Comparison of ENCODE assay signal across 8 cellular contexts in the genomic region with DNA sequence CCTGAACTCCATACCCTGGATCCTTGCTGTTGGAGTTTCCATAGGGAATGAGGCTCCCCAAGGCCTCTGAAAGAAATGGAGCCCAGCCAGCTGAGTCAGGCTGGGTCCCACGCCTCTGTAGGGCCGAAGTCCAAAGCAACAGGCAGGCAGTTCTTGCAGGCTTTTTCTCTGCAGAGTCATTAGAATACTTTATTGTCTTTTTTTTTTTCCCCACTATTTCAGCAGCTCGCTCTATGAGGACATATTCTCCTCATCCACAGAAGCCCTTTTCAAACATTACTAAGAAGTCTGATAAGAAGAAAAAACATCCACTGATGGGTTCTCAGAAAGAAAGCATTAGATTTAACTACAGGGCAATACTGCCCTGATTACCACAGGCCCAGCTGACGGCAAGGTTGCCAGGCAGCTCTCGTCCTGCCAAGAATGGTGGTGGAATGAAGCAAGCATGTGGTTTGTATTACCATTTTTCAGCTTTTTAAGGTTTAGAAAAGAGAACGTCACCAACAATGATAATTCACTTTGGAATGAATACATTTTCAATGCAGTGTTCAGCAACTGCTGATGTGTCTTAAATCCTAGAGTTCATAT.
DNase-seq lines count a peak whose midpoint lies in the region; ATAC-seq, FAIRE-seq and TF ChIP-seq lines count a peak whose summit lies in the region.

No MANE protein-coding gene starts in this region.

- no peaks in the 10 kb centered on the region for H3K27me3 Mint-ChIP-seq in MCF 10A (ENCODE audit: insufficient read depth, unreplicated experiment)
- H3K27me3 Mint-ChIP-seq in naive thymus-derived CD4-positive, alpha-beta T cell: peaks cover 0 to 17% (median 8%) of the 10 kb centered on the region in 5 donors

- peak; percentile 73 for ATAC-seq in left lung
- ATAC-seq in naive thymus-derived CD4-positive, alpha-beta T cell: no peak

- H3K27ac ChIP-seq in left lung: peak overlapping the region; percentile 64 to 74
- H3K27ac ChIP-seq in naive thymus-derived CD4-positive, alpha-beta T cell (ENCODE audit: low read depth, low read length): no peak overlapping the region

- FAIRE-seq in HTR-8/SVneo (lab: Jason Lieb, UNC): peak; percentile 4

- H3K36me3 Mint-ChIP-seq in MCF 10A (ENCODE audit: insufficient read depth, unreplicated experiment): no peaks in the 10 kb centered on the region
- no peaks in the 10 kb centered on the region for H3K36me3 Mint-ChIP-seq in naive thymus-derived CD4-positive, alpha-beta T cell

- H3K36me3 ChIP-seq in left lung: no peaks in the 10 kb centered on the region
- H3K36me3 ChIP-seq in naive thymus-derived CD4-positive, alpha-beta T cell (ENCODE audit: control insufficient read depth in 2 of 3, insufficient read depth in 3 of 3, low read length in 3 of 3): no peaks in the 10 kb centered on the region

- H3K27ac Mint-ChIP-seq in MCF 10A (ENCODE audit: low read depth, unreplicated experiment): peak overlapping the region; percentile 92
- no peak overlapping the region for H3K27ac Mint-ChIP-seq in naive thymus-derived CD4-positive, alpha-beta T cell

- no peak for DNase-seq in HTR-8/SVneo (ENCODE audit: insufficient read length, low spot score)
- peak; percentile 82 for DNase-seq in MCF 10A (ENCODE audit: unreplicated experiment)
- peak in 1 of 2 donors; percentile 65 for DNase-seq in left lung
- DNase-seq in superior temporal gyrus (ENCODE audit: extremely low spot score): peak; percentile 68
- DNase-seq in NCI-H2227 treated with DMSO at 0.1 percent for 48 hours (lab: John Stamatoyannopoulos, UW): no peak
- no peak for DNase-seq in NCI-H187 (lab: John Stamatoyannopoulos, UW)
- DNase-seq in activated CD4-positive, alpha-beta T cell treated with anti-CD3 and anti-CD28 coated beads for 48 hours: no peak
- no peak for DNase-seq in naive thymus-derived CD4-positive, alpha-beta T cell

- CTCF ChIA-PET in MCF 10A (lab: Yijun Ruan, JAX): interaction anchor here (0.7 kb wide), 1 partner anchor 107 kb away, joined by 3 read pairs; no protein-coding TSS in a partner anchor
- CTCF ChIA-PET in naive thymus-derived CD4-positive, alpha-beta T cell (lab: Charles Lee): no interaction called here

- H3K9me3 ChIP-seq in left lung: no peaks in the 10 kb centered on the region
- no peaks in the 10 kb centered on the region for H3K9me3 ChIP-seq in naive thymus-derived CD4-positive, alpha-beta T cell (ENCODE audit: control insufficient read depth in 2 of 3, low read length in 3 of 3)

- no peak for TF ChIP-seq CTCF in MCF 10A (IDR thresholded peaks at IDR 0.05; ENCODE audit: unreplicated experiment)
- no peak for TF ChIP-seq CTCF in left lung (IDR thresholded peaks at IDR 0.05)

- peaks cover 12 to 15% of the 10 kb centered on the region in 2 donors for H3K4me1 ChIP-seq in left lung
- H3K4me1 ChIP-seq in naive thymus-derived CD4-positive, alpha-beta T cell (ENCODE audit: control insufficient read depth in 2 of 2, insufficient read depth in 2 of 2, low read length in 2 of 2): no peaks in the 10 kb centered on the region

- no peaks in the 10 kb centered on the region for H3K27me3 ChIP-seq in left lung
- H3K27me3 ChIP-seq in naive thymus-derived CD4-positive, alpha-beta T cell (ENCODE audit: control insufficient read depth in 2 of 2, insufficient read depth in 2 of 2, low read length in 2 of 2): no peaks in the 10 kb centered on the region

- peaks cover 3% of the 10 kb centered on the region for H3K9me3 Mint-ChIP-seq in MCF 10A (ENCODE audit: unreplicated experiment)
- H3K9me3 Mint-ChIP-seq in naive thymus-derived CD4-positive, alpha-beta T cell: peaks cover 0 to 2% (median 0%) of the 10 kb centered on the region in 11 donors

- peaks cover 16% of the 10 kb centered on the region for H3K4me1 Mint-ChIP-seq in MCF 10A (ENCODE audit: insufficient read depth, unreplicated experiment)
- peaks cover 0 to 4% (median 0%) of the 10 kb centered on the region in 7 donors for H3K4me1 Mint-ChIP-seq in naive thymus-derived CD4-positive, alpha-beta T cell

- intact Hi-C loops in MCF 10A (cut with micrococcal nuclease) (loop anchor here (1.0 kb wide), 1 partner anchor 223 kb away; no protein-coding TSS in a partner anchor), left lung (cut with DNase I) (no loop called here)
- intact Hi-C loops in naive thymus-derived CD4-positive, alpha-beta T cell (cut with micrococcal nuclease): no loop called here

- H3K4me3 Mint-ChIP-seq in MCF 10A (ENCODE audit: unreplicated experiment): peak overlapping the region; percentile 37
- no peak overlapping the region for H3K4me3 Mint-ChIP-seq in naive thymus-derived CD4-positive, alpha-beta T cell

- no TSS peak for BruUV-seq in MCF 10A (replicated peaks; lab: Mats Ljungman, UMichigan)

- no peak overlapping the region for H3K4me3 ChIP-seq in left lung
- no peak overlapping the region for H3K4me3 ChIP-seq in naive thymus-derived CD4-positive, alpha-beta T cell (ENCODE audit: low read length)

- POLR2A ChIA-PET in MCF 10A (lab: Yijun Ruan, JAX): interaction anchor here (0.6 to 4.9 kb wide), 15 partner anchors 10 to 228 kb away, joined by 3 to 42 read pairs (median 5); a partner anchor contains a TSS
- POLR2A ChIA-PET in naive thymus-derived CD4-positive, alpha-beta T cell (lab: Charles Lee): interaction anchor here (0.6 kb wide), 1 partner anchor 228 kb away, joined by 5 read pairs; no protein-coding TSS in a partner anchor

Comparison
In these comparisons a context has a peak if more than half of its experiments do, and no peak if none do; other contexts are left out.
1. DNase-seq: peak in MCF 10A (single experiment) and superior temporal gyrus (single experiment); none in HTR-8/SVneo (single experiment), NCI-H2227 treated with DMSO at 0.1 percent for 48 hours (single experiment), NCI-H187 (0 of 2), activated CD4-positive, alpha-beta T cell treated with anti-CD3 and anti-CD28 coated beads for 48 hours (single experiment) and naive thymus-derived CD4-positive, alpha-beta T cell (0 of 9).